Comparison of ENCODE assay signal across 22 cellular contexts in the genomic region with DNA sequence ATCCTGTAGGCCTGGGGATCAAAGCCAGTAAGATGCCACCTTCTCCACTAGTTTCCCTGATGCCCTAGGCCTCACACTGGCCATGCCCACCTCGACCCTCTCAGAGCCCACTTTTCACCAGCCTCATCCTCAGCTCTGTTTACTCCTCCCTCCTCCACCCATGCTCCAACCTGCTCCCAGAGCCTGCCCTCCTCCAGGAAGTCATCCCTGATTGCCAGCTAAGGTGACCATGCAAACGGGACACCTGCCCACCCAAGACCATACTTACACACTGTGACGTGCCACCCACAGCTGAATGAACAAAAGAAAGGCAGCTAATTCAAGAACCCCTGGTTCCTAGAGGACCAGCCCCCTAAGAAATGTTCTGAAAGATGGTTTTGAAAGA. TPM values are rescaled to one million over a fixed set of nuclear protein-coding genes. Genes with fewer than 3 reads are reported as not detected.
A peak's percentile ranks its signal among the peaks of the same experiment; 100 is the strongest.
DNase-seq lines count a peak whose midpoint lies in the region; ATAC-seq, FAIRE-seq and TF ChIP-seq lines count a peak whose summit lies in the region.
"Had no signal": no experiment of that assay in that cellular context is flagged by ENCODE, and none has a peak within 500 bp of the region (broad histone marks: within the 10 kb centered on the region; RNA-seq: fewer than 3 reads in every experiment).

No MANE protein-coding gene starts in this region.

- peaks cover 16% of the 10 kb centered on the region for H3K36me3 ChIP-seq in CD8-positive, alpha-beta memory T cell (ENCODE audit: insufficient read depth, low read length)
- peaks cover 10 to 12% of the 10 kb centered on the region in 2 donors for H3K36me3 ChIP-seq in kidney (ENCODE audit: control insufficient read depth in 1 of 2, insufficient read depth in 2 of 2, low read length in 2 of 2)

- peaks cover 26% of the 10 kb centered on the region for H3K4me1 ChIP-seq in CD8-positive, alpha-beta memory T cell (ENCODE audit: insufficient read depth, low read length)
- H3K4me1 ChIP-seq in kidney (ENCODE audit: control insufficient read depth in 1 of 2, insufficient read depth in 1 of 2, low read depth in 1 of 2, low read length in 2 of 2): peaks cover 1 to 5% of the 10 kb centered on the region in 2 donors

- no peaks in the 10 kb centered on the region for H3K27me3 Mint-ChIP-seq in activated CD8-positive, alpha-beta T cell treated with anti-CD3 and anti-CD28 coated beads, Interleukin-2, amount 10 ng/mL, durations not matched to agents 7 days and 5 days (ENCODE audit: low read depth)
- H3K27me3 Mint-ChIP-seq in activated CD8-positive, alpha-beta T cell treated with anti-CD3 and anti-CD28 coated beads for 36 hours: no peaks in the 10 kb centered on the region
- H3K27me3 Mint-ChIP-seq in CD8-positive, alpha-beta memory T cell: no peaks in the 10 kb centered on the region
- no peaks in the 10 kb centered on the region for H3K27me3 Mint-ChIP-seq in Calu3 (ENCODE audit: unreplicated experiment)

- ATAC-seq in activated CD8-positive, alpha-beta T cell treated with anti-CD3 and anti-CD28 coated beads, Interleukin-2, amount 10 ng/mL, durations not matched to agents 7 days and 5 days: no peak
- ATAC-seq in activated CD8-positive, alpha-beta T cell treated with anti-CD3 and anti-CD28 coated beads for 36 hours: no peak
- ATAC-seq in sciatic nerve: no peak
- ATAC-seq: GM12878, Right ventricle myocardium inferior had no signal

- no peaks in the 10 kb centered on the region for H3K27me3 ChIP-seq in CD8-positive, alpha-beta memory T cell (ENCODE audit: insufficient read depth, low read length, poor library complexity, severe bottlenecking)

- no TSS peak for BruUV-seq in Calu3 (replicated peaks; lab: Mats Ljungman, UMichigan)

- no peak for DNase-seq in activated CD8-positive, alpha-beta T cell treated with anti-CD3 and anti-CD28 coated beads, Interleukin-2, amount 10 ng/mL, durations not matched to agents 7 days and 5 days
- DNase-seq in activated CD8-positive, alpha-beta T cell treated with anti-CD3 and anti-CD28 coated beads for 36 hours: no peak
- peak in 1 of 5 donors; percentile 12 for DNase-seq in CD8-positive, alpha-beta memory T cell
- DNase-seq in kidney (peak; percentile 31), sciatic nerve (ENCODE audit: low spot score) (peak; percentile 30), HK-2 (ENCODE audit: unreplicated experiment) (no peak), Calu3 (no peak), NCI-H2081 (lab: John Stamatoyannopoulos, UW) (no peak)
- DNase-seq: 8988T, EL, H7, IMR-90, Karpas-422, NCI-H1417 treated with DMSO at 0.1 percent for 48 hours, NCI-H2081 treated with DMSO at 0.1 percent for 48 hours, NCI-H510A, NCI-H748 treated with DMSO at 0.1 percent for 48 hours had no signal

- no peak for TF ChIP-seq CTCF in activated CD8-positive, alpha-beta T cell treated with anti-CD3 and anti-CD28 coated beads for 36 hours (IDR thresholded peaks at IDR 0.05)
- TF ChIP-seq CTCF in kidney (IDR thresholded peaks at IDR 0.05; ENCODE audit: borderline replicate concordance, extremely low read depth, insufficient read depth) (no peak), Calu3 (IDR thresholded peaks at IDR 0.05; ENCODE audit: unreplicated experiment) (no peak)

- no peak overlapping the region for H3K4me3 Mint-ChIP-seq in activated CD8-positive, alpha-beta T cell treated with anti-CD3 and anti-CD28 coated beads, Interleukin-2, amount 10 ng/mL, durations not matched to agents 7 days and 5 days
- no peak overlapping the region for H3K4me3 Mint-ChIP-seq in activated CD8-positive, alpha-beta T cell treated with anti-CD3 and anti-CD28 coated beads for 36 hours
- peak overlapping the region in 1 of 7 donors; percentile 46 for H3K4me3 Mint-ChIP-seq in CD8-positive, alpha-beta memory T cell
- no peak overlapping the region for H3K4me3 Mint-ChIP-seq in Calu3 (ENCODE audit: low read depth, unreplicated experiment)
- H3K4me3 Mint-ChIP-seq: CD14-positive monocyte had no signal

- H3K27ac Mint-ChIP-seq in activated CD8-positive, alpha-beta T cell treated with anti-CD3 and anti-CD28 coated beads, Interleukin-2, amount 10 ng/mL, durations not matched to agents 7 days and 5 days: peak overlapping the region; percentile 30
- H3K27ac Mint-ChIP-seq in activated CD8-positive, alpha-beta T cell treated with anti-CD3 and anti-CD28 coated beads for 36 hours: no peak overlapping the region
- peak overlapping the region in 6 of 8 donors; percentile 3 to 34 (median 22) for H3K27ac Mint-ChIP-seq in CD8-positive, alpha-beta memory T cell
- H3K27ac Mint-ChIP-seq in Calu3 (ENCODE audit: unreplicated experiment): no peak overlapping the region
- H3K27ac Mint-ChIP-seq: CD14-positive monocyte had no signal

- no peak overlapping the region for H3K4me3 ChIP-seq in CD8-positive, alpha-beta memory T cell (ENCODE audit: low read length)
- no peak overlapping the region for H3K4me3 ChIP-seq in kidney (ENCODE audit: low read length in 2 of 2)
- H3K4me3 ChIP-seq: GM12878 had no signal

- H3K9me3 ChIP-seq in CD8-positive, alpha-beta memory T cell (ENCODE audit: low read length): no peaks in the 10 kb centered on the region
- no peaks in the 10 kb centered on the region for H3K9me3 ChIP-seq in kidney (ENCODE audit: control insufficient read depth in 1 of 2, low read length in 2 of 2)

- no peaks in the 10 kb centered on the region for H3K9me3 Mint-ChIP-seq in activated CD8-positive, alpha-beta T cell treated with anti-CD3 and anti-CD28 coated beads, Interleukin-2, amount 10 ng/mL, durations not matched to agents 7 days and 5 days (ENCODE audit: insufficient read depth)
- H3K9me3 Mint-ChIP-seq in activated CD8-positive, alpha-beta T cell treated with anti-CD3 and anti-CD28 coated beads for 36 hours: peaks cover 8% of the 10 kb centered on the region
- peaks cover 0 to 5% (median 4%) of the 10 kb centered on the region in 5 donors for H3K9me3 Mint-ChIP-seq in CD8-positive, alpha-beta memory T cell
- H3K9me3 Mint-ChIP-seq in Calu3 (ENCODE audit: low read depth, unreplicated experiment): no peaks in the 10 kb centered on the region

- CTCF ChIA-PET in activated CD8-positive, alpha-beta T cell treated with anti-CD3 and anti-CD28 coated beads, Interleukin-2, amount 10 ng/mL, durations not matched to agents 7 days and 5 days (lab: Charles Lee): interaction anchor here (0.9 to 1.7 kb wide), 3 partner anchors 23 to 165 kb away, joined by 3 to 5 read pairs (median 4); no protein-coding TSS in a partner anchor
- CTCF ChIA-PET in activated CD8-positive, alpha-beta T cell treated with anti-CD3 and anti-CD28 coated beads for 36 hours (lab: Charles Lee): interaction anchor here (1.0 to 4.2 kb wide), 3 partner anchors 15 to 53 kb away, joined by 3 to 21 read pairs (median 3); no protein-coding TSS in a partner anchor
- CTCF ChIA-PET in CD8-positive, alpha-beta memory T cell (lab: Charles Lee): interaction anchor here (1.2 to 4.1 kb wide), 5 partner anchors 15 to 46 kb away, joined by 3 to 20 read pairs (median 5); no protein-coding TSS in a partner anchor
- CTCF ChIA-PET in Calu3 (lab: Charles Lee): no interaction called here

- POLR2A ChIA-PET in activated CD8-positive, alpha-beta T cell treated with anti-CD3 and anti-CD28 coated beads, Interleukin-2, amount 10 ng/mL, durations not matched to agents 7 days and 5 days (lab: Charles Lee): interaction anchor here (0.7 kb wide), 1 partner anchor 157 kb away, joined by 5 read pairs; no protein-coding TSS in a partner anchor
- POLR2A ChIA-PET in activated CD8-positive, alpha-beta T cell treated with anti-CD3 and anti-CD28 coated beads for 36 hours (lab: Charles Lee): interaction anchor here (0.6 to 0.7 kb wide), 2 partner anchors 11 to 93 kb away, joined by 3 to 4 read pairs; no protein-coding TSS in a partner anchor
- POLR2A ChIA-PET in CD8-positive, alpha-beta memory T cell (lab: Charles Lee): interaction anchor here (1.2 kb wide), 1 partner anchor 14 kb away, joined by 3 read pairs; no protein-coding TSS in a partner anchor

- no peak for FAIRE-seq in kidney (lab: Jason Lieb, UNC)
- FAIRE-seq: GM12878, RCC 7860 had no signal

- peaks cover 16% of the 10 kb centered on the region for H3K4me1 Mint-ChIP-seq in activated CD8-positive, alpha-beta T cell treated with anti-CD3 and anti-CD28 coated beads, Interleukin-2, amount 10 ng/mL, durations not matched to agents 7 days and 5 days (ENCODE audit: low read depth)
- H3K4me1 Mint-ChIP-seq in activated CD8-positive, alpha-beta T cell treated with anti-CD3 and anti-CD28 coated beads for 36 hours (ENCODE audit: low read depth): peaks cover 18% of the 10 kb centered on the region
- peaks cover 32 to 48% (median 45%) of the 10 kb centered on the region in 3 donors for H3K4me1 Mint-ChIP-seq in CD8-positive, alpha-beta memory T cell
- peaks cover 21% of the 10 kb centered on the region for H3K4me1 Mint-ChIP-seq in Calu3 (ENCODE audit: low read depth, unreplicated experiment)

- no peak overlapping the region for H3K27ac ChIP-seq in CD8-positive, alpha-beta memory T cell (ENCODE audit: low read depth, low read length)
- no peak overlapping the region for H3K27ac ChIP-seq in kidney (ENCODE audit: low read depth in 2 of 2, low read length in 2 of 2)

- peaks cover 10% of the 10 kb centered on the region for H3K36me3 Mint-ChIP-seq in activated CD8-positive, alpha-beta T cell treated with anti-CD3 and anti-CD28 coated beads, Interleukin-2, amount 10 ng/mL, durations not matched to agents 7 days and 5 days (ENCODE audit: low read depth)
- H3K36me3 Mint-ChIP-seq in activated CD8-positive, alpha-beta T cell treated with anti-CD3 and anti-CD28 coated beads for 36 hours (ENCODE audit: low read depth): peaks cover 22% of the 10 kb centered on the region
- peaks cover 20 to 67% (median 31%) of the 10 kb centered on the region in 3 donors for H3K36me3 Mint-ChIP-seq in CD8-positive, alpha-beta memory T cell
- peaks cover 18% of the 10 kb centered on the region for H3K36me3 Mint-ChIP-seq in Calu3 (ENCODE audit: insufficient read depth, unreplicated experiment)

- intact Hi-C loops in activated CD8-positive, alpha-beta T cell treated with anti-CD3 and anti-CD28 coated beads for 36 hours (cut with micrococcal nuclease): no loop called here
- intact Hi-C loops in kidney (cut with DNase I) (no loop called here), sciatic nerve (cut with DNase I) (no loop called here), Calu3 (cut with micrococcal nuclease; ENCODE audit: unreplicated experiment) (no loop called here)

- no peak overlapping the region for H3K9ac ChIP-seq in kidney (ENCODE audit: low read length in 2 of 2)

RNA-seq across cellular contexts. Expression of a gene that starts 9.1 kb away (rescaled TPM):
- 10 to 100 TPM in 1 of 2 experiments, 1 to 10 TPM in 1; 9.7 to 10.1 TPM for total RNA-seq in activated CD8-positive, alpha-beta T cell treated with anti-CD3 and anti-CD28 coated beads, Interleukin-2, amount 10 ng/mL, durations not matched to agents 7 days and 5 days
- total RNA-seq in activated CD8-positive, alpha-beta T cell treated with anti-CD3 and anti-CD28 coated beads for 36 hours: 1 to 10 TPM; 6.2 to 8.2 TPM
- total RNA-seq in CD8-positive, alpha-beta memory T cell: 10 to 100 TPM; 12.8 to 18.5 TPM
- 36.4 TPM for polyA plus RNA-seq in CD8-positive, alpha-beta memory T cell
- total RNA-seq in kidney (50.0 TPM), sciatic nerve (40.7 TPM), Calu3 (2022) (7.8 and 9.8 TPM in 2 replicates)
- polyA plus RNA-seq in kidney (ENCODE audit: insufficient read depth, low read depth, low replicate concordance): 39.1 TPM

RNA-seq across cellular contexts. Expression of a gene that starts 18.7 kb away (rescaled TPM):
- under 1 TPM; 0.26 to 0.60 TPM for total RNA-seq in activated CD8-positive, alpha-beta T cell treated with anti-CD3 and anti-CD28 coated beads, Interleukin-2, amount 10 ng/mL, durations not matched to agents 7 days and 5 days
- under 1 TPM; 0.20 to 0.36 TPM for total RNA-seq in activated CD8-positive, alpha-beta T cell treated with anti-CD3 and anti-CD28 coated beads for 36 hours
- total RNA-seq in CD8-positive, alpha-beta memory T cell: 1 to 10 TPM; 1.0 to 1.3 TPM
- 0.56 TPM for polyA plus RNA-seq in CD8-positive, alpha-beta memory T cell
- total RNA-seq in kidney (3.3 TPM), sciatic nerve (4.8 TPM), Calu3 (2022) (0.28 and 0.78 TPM in 2 replicates)
- 0.52 TPM for polyA plus RNA-seq in kidney (ENCODE audit: insufficient read depth, low read depth, low replicate concordance)
- total RNA-seq: IMR-90 had no signal

RNA-seq across cellular contexts. Expression of a gene that starts 29.7 kb away (rescaled TPM):
- total RNA-seq in activated CD8-positive, alpha-beta T cell treated with anti-CD3 and anti-CD28 coated beads, Interleukin-2, amount 10 ng/mL, durations not matched to agents 7 days and 5 days: 10 to 100 TPM; 14.6 to 15.1 TPM
- 10 to 100 TPM; 11.4 to 11.7 TPM for total RNA-seq in activated CD8-positive, alpha-beta T cell treated with anti-CD3 and anti-CD28 coated beads for 36 hours
- 10 to 100 TPM; 14.7 to 15.8 TPM for total RNA-seq in CD8-positive, alpha-beta memory T cell
- 16.8 TPM for polyA plus RNA-seq in CD8-positive, alpha-beta memory T cell
- total RNA-seq in kidney: 7.6 TPM
- polyA plus RNA-seq in kidney (ENCODE audit: insufficient read depth, low read depth, low replicate concordance): 7.4 TPM
- 9.9 TPM for total RNA-seq in sciatic nerve
- total RNA-seq in Calu3 (2022): 52.6 and 86.8 TPM in 2 replicates
- total RNA-seq: MCF 10A had no signal

Comparison
In these comparisons a context has a peak if more than half of its experiments do, and no peak if none do; other contexts are left out.
1. H3K27ac Mint-ChIP-seq: peak in activated CD8-positive, alpha-beta T cell treated with anti-CD3 and anti-CD28 coated beads, Interleukin-2, amount 10 ng/mL, durations not matched to agents 7 days and 5 days (single experiment) and CD8-positive, alpha-beta memory T cell (6 of 8); none in activated CD8-positive, alpha-beta T cell treated with anti-CD3 and anti-CD28 coated beads for 36 hours (single experiment) and Calu3 (single experiment).
2. DNase-seq: peak in kidney (single experiment) and sciatic nerve (single experiment); none in activated CD8-positive, alpha-beta T cell treated with anti-CD3 and anti-CD28 coated beads, Interleukin-2, amount 10 ng/mL, durations not matched to agents 7 days and 5 days (single experiment), activated CD8-positive, alpha-beta T cell treated with anti-CD3 and anti-CD28 coated beads for 36 hours (single experiment), HK-2 (single experiment), Calu3 (single experiment) and NCI-H2081 (0 of 2).